ENCODE assay signal across 17 cellular contexts in the genomic region with DNA sequence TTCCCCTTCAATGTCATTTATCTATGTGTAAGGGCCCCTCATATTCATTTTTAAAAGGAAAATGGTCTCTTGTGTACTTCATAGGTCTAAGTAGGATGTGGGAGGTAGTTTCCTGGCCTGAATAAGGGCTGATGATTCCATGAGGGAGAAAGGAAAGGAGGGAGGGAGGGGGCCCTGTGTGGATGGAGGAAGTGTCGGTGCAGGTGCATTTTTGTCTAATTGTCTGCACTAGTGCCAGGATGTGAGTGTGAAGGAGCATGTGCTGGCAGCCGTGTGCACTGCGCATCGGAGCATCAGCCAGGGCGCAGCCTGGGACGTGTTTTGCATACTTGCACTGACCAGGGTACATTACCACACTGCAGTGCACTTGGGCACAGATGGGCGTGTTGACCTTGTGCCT. TPM values are rescaled to one million over a fixed set of nuclear protein-coding genes. Genes with fewer than 3 reads are reported as not detected.
DNase-seq lines count a peak whose midpoint lies in the region; TF ChIP-seq lines count a peak whose summit lies in the region.
"Had no signal": no experiment of that assay in that cellular context is flagged by ENCODE, and none has a peak within 500 bp of the region (broad histone marks: within the 10 kb centered on the region; RNA-seq: fewer than 3 reads in every experiment).

No MANE protein-coding gene starts in this region.

- H3K4me1 ChIP-seq in Caco-2 (peaks cover 18% of the 10 kb centered on the region), HEK293 (ENCODE audit: control insufficient read depth, insufficient read depth, low read length) (peaks cover 28% of the 10 kb centered on the region), OCI-LY7 (ENCODE audit: insufficient read depth, low read length, poor library complexity, severe bottlenecking) (peaks cover 26% of the 10 kb centered on the region), spleen (no peaks in the 10 kb centered on the region)

- CTCF ChIA-PET in Caco-2 (lab: Charles Lee): interaction anchor here (0.6 to 2.0 kb wide), 12 partner anchors 8 to 1787 kb away, joined by 3 to 21 read pairs (median 4); partner anchors contain the start of genes HOXC5 and SMUG1
- CTCF ChIA-PET in HEK293 (lab: Yijun Ruan, JAX): interaction anchor here (0.8 to 1.4 kb wide), 2 partner anchors 28 to 30 kb away, joined by 3 read pairs; no protein-coding TSS in a partner anchor
- CTCF ChIA-PET in OCI-LY7 (lab: Charles Lee; ENCODE audit: unreplicated experiment): interaction anchor here (0.5 to 0.6 kb wide), 2 partner anchors 152 to 912 kb away, joined by 3 to 4 read pairs; no protein-coding TSS in a partner anchor

- WGBS in spleen, 5 donors: 78 to 90% (median 80%) methylated on average over 7 of the region's 7 CpGs

- H3K9me2 ChIP-seq in OCI-LY7 (ENCODE audit: insufficient read depth, low read length): no peaks in the 10 kb centered on the region

- H3K79me2 ChIP-seq in OCI-LY7 (ENCODE audit: insufficient read depth, low read depth, low read length): no peaks in the 10 kb centered on the region

- peak overlapping the region; percentile 53 for H3K4me2 ChIP-seq in OCI-LY7 (ENCODE audit: low read length)

- peak overlapping the region; percentile 37 for H3K27ac Mint-ChIP-seq in Caco-2 (ENCODE audit: unreplicated experiment)
- H3K27ac Mint-ChIP-seq in mesothelial cell of epicardium: no peak overlapping the region
- no peak overlapping the region for H3K27ac Mint-ChIP-seq in activated T-helper 1 cell treated with anti-CD3 and anti-CD28 coated beads, Interleukin-12 subunit alpha, Interleukin-12 subunit beta, Interleukin-2, Interleukin-4 antibody, amounts not matched to agents 30 ng/mL and 10 ng/mL and 1 ng/mL, durations not matched to agents 14 hours and 24 hours and 36 hours
- H3K27ac Mint-ChIP-seq: activated naive CD4-positive, alpha-beta T cell treated with anti-CD3 and anti-CD28 coated beads, Interleukin-2, amount 50 U/mL, for 72 hours; activated T-cell treated with anti-CD3 and anti-CD28 coated beads, Interleukin-2, amount 50 U/mL, for 72 hours; CD14-positive monocyte; memory B cell; stimulated activated memory B cell treated with anti-CD40 and anti-IgM and Interleukin-4, amounts not matched to agents 10 μg/mL and 1 μg/mL and 100 μg/mL, for 72 hours had no signal

- no peak for DNase-seq in Caco-2
- DNase-seq in OCI-LY7 (ENCODE audit: low spot score): no peak
- no peak for DNase-seq in mesothelial cell of epicardium (ENCODE audit: low spot score in 2 of 2, unreplicated experiment in 2 of 2)
- DNase-seq in retina: no peak
- no peak for DNase-seq in activated T-helper 1 cell treated with anti-CD3 and anti-CD28 coated beads, Interleukin-12 subunit alpha, Interleukin-12 subunit beta, Interleukin-2, Interleukin-4 antibody, amounts not matched to agents 30 ng/mL and 10 ng/mL and 1 ng/mL, durations not matched to agents 14 hours and 24 hours and 36 hours (ENCODE audit: low spot score)
- DNase-seq in activated CD8-positive, alpha-beta memory T cell treated with anti-CD3 and anti-CD28 coated beads for 24 hours: no peak
- DNase-seq in spleen: no peak
- DNase-seq: activated CD4-positive, alpha-beta T cell treated with anti-CD3 and anti-CD28 coated beads for 1 hour; GF-D8; NCI-H2227 treated with DMSO at 0.1 percent for 48 hours had no signal

- BruUV-seq in Caco-2 (replicated peaks; lab: Mats Ljungman, UMichigan) (no TSS peak), OCI-LY7 (replicated peaks; lab: Mats Ljungman, UMichigan) (no TSS peak)

- H3K27me3 Mint-ChIP-seq in Caco-2 (ENCODE audit: insufficient read depth, unreplicated experiment) (no peaks in the 10 kb centered on the region), mesothelial cell of epicardium (ENCODE audit: low read depth) (no peaks in the 10 kb centered on the region)
- peaks cover 5% of the 10 kb centered on the region for H3K27me3 Mint-ChIP-seq in activated T-helper 1 cell treated with anti-CD3 and anti-CD28 coated beads, Interleukin-12 subunit alpha, Interleukin-12 subunit beta, Interleukin-2, Interleukin-4 antibody, amounts not matched to agents 30 ng/mL and 10 ng/mL and 1 ng/mL, durations not matched to agents 14 hours and 24 hours and 36 hours (ENCODE audit: insufficient read depth)

- no peaks in the 10 kb centered on the region for H4K20me1 ChIP-seq in OCI-LY7 (ENCODE audit: insufficient read depth, low read length)

- H3K4me1 Mint-ChIP-seq in Caco-2 (ENCODE audit: low read depth, unreplicated experiment) (peaks cover 11% of the 10 kb centered on the region), mesothelial cell of epicardium (peaks cover 87% of the 10 kb centered on the region)
- H3K4me1 Mint-ChIP-seq in activated T-helper 1 cell treated with anti-CD3 and anti-CD28 coated beads, Interleukin-12 subunit alpha, Interleukin-12 subunit beta, Interleukin-2, Interleukin-4 antibody, amounts not matched to agents 30 ng/mL and 10 ng/mL and 1 ng/mL, durations not matched to agents 14 hours and 24 hours and 36 hours (ENCODE audit: low read depth): no peaks in the 10 kb centered on the region
- H3K4me1 Mint-ChIP-seq: CD14-positive monocyte had no signal

- H3K36me3 Mint-ChIP-seq in Caco-2 (ENCODE audit: insufficient read depth, unreplicated experiment) (peaks cover 4% of the 10 kb centered on the region), mesothelial cell of epicardium (no peaks in the 10 kb centered on the region)
- H3K36me3 Mint-ChIP-seq in activated T-helper 1 cell treated with anti-CD3 and anti-CD28 coated beads, Interleukin-12 subunit alpha, Interleukin-12 subunit beta, Interleukin-2, Interleukin-4 antibody, amounts not matched to agents 30 ng/mL and 10 ng/mL and 1 ng/mL, durations not matched to agents 14 hours and 24 hours and 36 hours (ENCODE audit: low read depth): no peaks in the 10 kb centered on the region
- H3K36me3 Mint-ChIP-seq: activated naive CD4-positive, alpha-beta T cell treated with anti-CD3 and anti-CD28 coated beads, Interleukin-2, amount 50 U/mL, for 72 hours; CD14-positive monocyte had no signal

- no peaks in the 10 kb centered on the region for H3K9me3 Mint-ChIP-seq in Caco-2 (ENCODE audit: unreplicated experiment)
- no peaks in the 10 kb centered on the region for H3K9me3 Mint-ChIP-seq in mesothelial cell of epicardium
- no peaks in the 10 kb centered on the region for H3K9me3 Mint-ChIP-seq in activated T-helper 1 cell treated with anti-CD3 and anti-CD28 coated beads, Interleukin-12 subunit alpha, Interleukin-12 subunit beta, Interleukin-2, Interleukin-4 antibody, amounts not matched to agents 30 ng/mL and 10 ng/mL and 1 ng/mL, durations not matched to agents 14 hours and 24 hours and 36 hours
- H3K9me3 Mint-ChIP-seq: activated naive CD4-positive, alpha-beta T cell treated with anti-CD3 and anti-CD28 coated beads, Interleukin-2, amount 50 U/mL, for 72 hours; activated T-cell treated with anti-CD3 and anti-CD28 coated beads, Interleukin-2, amount 50 U/mL, for 72 hours; CD14-positive monocyte; memory B cell; stimulated activated memory B cell treated with anti-CD40 and anti-IgM and Interleukin-4, amounts not matched to agents 10 μg/mL and 1 μg/mL and 100 μg/mL, for 72 hours had no signal

- peak overlapping the region; percentile 44 for H3K4me3 Mint-ChIP-seq in Caco-2 (ENCODE audit: unreplicated experiment)
- H3K4me3 Mint-ChIP-seq in mesothelial cell of epicardium: peak overlapping the region; percentile 4
- no peak overlapping the region for H3K4me3 Mint-ChIP-seq in activated T-helper 1 cell treated with anti-CD3 and anti-CD28 coated beads, Interleukin-12 subunit alpha, Interleukin-12 subunit beta, Interleukin-2, Interleukin-4 antibody, amounts not matched to agents 30 ng/mL and 10 ng/mL and 1 ng/mL, durations not matched to agents 14 hours and 24 hours and 36 hours
- H3K4me3 Mint-ChIP-seq: activated T-cell treated with anti-CD3 and anti-CD28 coated beads, Interleukin-2, amount 50 U/mL, for 72 hours; memory B cell; stimulated activated memory B cell treated with anti-CD40 and anti-IgM and Interleukin-4, amounts not matched to agents 10 μg/mL and 1 μg/mL and 100 μg/mL, for 72 hours had no signal

- TF ChIP-seq POLR2A in spleen (IDR thresholded peaks at IDR 0.05): no peak

- H2AFZ ChIP-seq in OCI-LY7 (ENCODE audit: low read length): peak overlapping the region; percentile 87; the same call in 1 of the 2 replicates

- H3K27me3 ChIP-seq in Caco-2 (replicated peaks; ENCODE audit: control insufficient read depth, insufficient read depth, low read length): no peaks in the 10 kb centered on the region
- H3K27me3 ChIP-seq in spleen (replicated peaks in 1 of 7): peaks cover 0 to 28% (median 0%) of the 10 kb centered on the region in 7 donors

- H3K27ac ChIP-seq in HEK293 (ENCODE audit: extremely low read depth, low read depth, low read length): peak overlapping the region; percentile 78; the same call in 1 of the 2 replicates
- H3K27ac ChIP-seq in OCI-LY7 (ENCODE audit: low read depth, low read length, poor library complexity, severe bottlenecking): no peak overlapping the region
- H3K27ac ChIP-seq in spleen: no peak overlapping the region
- H3K27ac ChIP-seq: RWPE1 had no signal

- no peak overlapping the region for H3K4me3 ChIP-seq in Caco-2 (ENCODE audit: low read depth, low read length)
- no peak overlapping the region for H3K4me3 ChIP-seq in HEK293 (ENCODE audit: low read depth, low read length)
- H3K4me3 ChIP-seq in OCI-LY7 (ENCODE audit: low read depth, low read length, poor library complexity, severe bottlenecking): no peak overlapping the region
- H3K4me3 ChIP-seq in spleen: no peak overlapping the region

- TF ChIP-seq CTCF in Caco-2 (IDR thresholded peaks at IDR 0.05; ENCODE audit: insufficient read depth in 1 of 2, low read depth in 1 of 2, low read length in 1 of 2, severe bottlenecking in 1 of 2, unreplicated experiment in 1 of 2) (no peak), HEK293 (tag by site-specific recombination; IDR thresholded peaks at IDR 0.05) (no peak), OCI-LY7 (conservative IDR thresholded peaks at IDR 0.05; ENCODE audit: low read length) (no peak), mesothelial cell of epicardium (IDR thresholded peaks at IDR 0.05; ENCODE audit: unreplicated experiment) (no peak), spleen (IDR thresholded peaks at IDR 0.05 in 8 of 11, conservative IDR thresholded peaks at IDR 0.05 in 3 of 11) (no peak)

- POLR2A ChIA-PET in Caco-2 (lab: Charles Lee): no interaction called here
- POLR2A ChIA-PET in HEK293 (lab: Yijun Ruan, JAX): interaction anchor here (0.6 to 0.9 kb wide), 2 partner anchors 29 to 106 kb away, joined by 4 read pairs; partner anchors contain the start of genes HOXC4 and SMUG1
- POLR2A ChIA-PET in OCI-LY7 (lab: Charles Lee): interaction anchor here (0.6 kb wide), 1 partner anchor 110 kb away, joined by 7 read pairs; no protein-coding TSS in a partner anchor

- H3K9me3 ChIP-seq in Caco-2 (no peaks in the 10 kb centered on the region), HEK293 (ENCODE audit: control insufficient read depth, insufficient read depth, low read depth, low read length) (no peaks in the 10 kb centered on the region), OCI-LY7 (ENCODE audit: low read length) (no peaks in the 10 kb centered on the region), spleen (no peaks in the 10 kb centered on the region)

- H3K36me3 ChIP-seq in Caco-2 (ENCODE audit: control insufficient read depth, insufficient read depth, low read length) (no peaks in the 10 kb centered on the region), HEK293 (ENCODE audit: control insufficient read depth in 2 of 2, insufficient read depth in 1 of 2, low read length in 2 of 2) (no peaks in the 10 kb centered on the region), OCI-LY7 (ENCODE audit: insufficient read depth, low read length) (no peaks in the 10 kb centered on the region), spleen (peaks cover 0 to 37% (median 0%) of the 10 kb centered on the region in 6 donors)

- intact Hi-C loops in Caco-2 (cut with micrococcal nuclease; ENCODE audit: unreplicated experiment) (loop anchor here (1.0 kb wide), 1 partner anchor 24 kb away; no protein-coding TSS in a partner anchor), OCI-LY7 (cut with micrococcal nuclease; ENCODE audit: unreplicated experiment) (no loop called here), spleen (cut with DNase I; ENCODE audit: low total_unique reads) (no loop called here)
- intact Hi-C loops in activated T-helper 1 cell treated with anti-CD3 and anti-CD28 coated beads, Interleukin-12 subunit alpha, Interleukin-12 subunit beta, Interleukin-2, Interleukin-4 antibody, amounts not matched to agents 30 ng/mL and 10 ng/mL and 1 ng/mL, durations not matched to agents 14 hours and 24 hours and 36 hours (cut with micrococcal nuclease): no loop called here

RNA-seq across cellular contexts. Expression of gene SMUG1, which starts 29.2 kb away (rescaled TPM):
- total RNA-seq in Caco-2 (2022) (51.8 and 53.2 TPM in 2 replicates), OCI-LY7 (2022) (36.0 and 37.9 TPM in 2 replicates), mesothelial cell of epicardium (39.5 to 47.1 TPM (median 46.1 TPM) in 3 replicates), spleen (10 to 100 TPM; 20.9 to 36.3 (median 23.1) TPM)
- total RNA-seq in OCI-LY7 (2014; rRNA removed; shearing (Covaris generic)): 28.2 and 42.5 TPM in 2 replicates
- 28.6 and 29.6 TPM in 2 replicates for total RNA-seq in activated T-helper 1 cell treated with anti-CD3 and anti-CD28 coated beads, Interleukin-12 subunit alpha, Interleukin-12 subunit beta, Interleukin-2, Interleukin-4 antibody, amounts not matched to agents 30 ng/mL and 10 ng/mL and 1 ng/mL, durations not matched to agents 14 hours and 24 hours and 36 hours
- polyA plus RNA-seq in spleen: 10 to 100 TPM; 24.0 to 42.2 (median 37.4) TPM
